In genomic region chr1:151281969-151282882, GRCh38 we compare ENCODE assay signal across 8 cellular contexts. TPM values are rescaled to one million over a fixed set of nuclear protein-coding genes. Genes with fewer than 3 reads are reported as not detected.
A peak's percentile ranks its signal among the peaks of the same experiment; 100 is the strongest.
DNase-seq lines count a peak whose midpoint lies in the region; ATAC-seq and TF ChIP-seq lines count a peak whose summit lies in the region.

Gene ZNF687 (plus strand): TSS chr1:151282299. CDS start chr1:151286292, 3,993 bp downstream.

- H3K4me1 ChIP-seq in osteoblast (ENCODE audit: insufficient read depth, low read length) (peaks cover 6% of the 10 kb centered on the region), thoracic aorta (ENCODE audit: control insufficient read depth in 1 of 2, low read depth in 2 of 2) (peaks cover 11 to 18% of the 10 kb centered on the region in 2 donors)

- POLR2A ChIA-PET in activated naive CD8-positive, alpha-beta T cell treated with anti-CD3 and anti-CD28 coated beads, Interleukin-2, amount 10 ng/mL, durations not matched to agents 7 days and 5 days (lab: Charles Lee): interaction anchor here (0.6 to 3.5 kb wide), 22 partner anchors 10 to 918 kb away, joined by 3 to 22 read pairs (median 4); partner anchors contain the start of genes PI4KB, PIP5K1A, POGZ and PSMB4

- H3K27ac ChIP-seq in SU-DHL-6 (ENCODE audit: low read depth, low read length) (peak within 1 kb of the TSS; percentile 94), osteoblast (ENCODE audit: low read depth, low read length) (peak within 1 kb of the TSS; percentile 99), thoracic aorta (peak within 1 kb of the TSS; percentile 88 to 100)

- no peaks in the 10 kb centered on the region for H3K9me2 ChIP-seq in SU-DHL-6 (replicated peaks; ENCODE audit: insufficient read depth, low read length)

- TF ChIP-seq CTCF in GM12864 (IDR thresholded peaks at IDR 0.05; ENCODE audit: low read depth, low read length, missing control alignments) (no peak), SU-DHL-6 (IDR thresholded peaks at IDR 0.05; ENCODE audit: insufficient read depth, low read length, poor library complexity, severe bottlenecking) (no peak), glutamatergic neuron (IDR thresholded peaks at IDR 0.05; ENCODE audit: partially characterized antibody, unreplicated experiment) (no peak), osteoblast (IDR thresholded peaks at IDR 0.05; ENCODE audit: extremely low read depth, low read depth, low read length) (no peak), thoracic aorta (IDR thresholded peaks at IDR 0.05) (no peak)

- peak within 1 kb of the TSS; percentile 72 for H2AFZ ChIP-seq in SU-DHL-6 (ENCODE audit: low read depth, low read length, severe bottlenecking)
- H2AFZ ChIP-seq in osteoblast (ENCODE audit: low read length): peak within 1 kb of the TSS; percentile 95

- DNase-seq in GM12864 (ENCODE audit: low read depth): peak; percentile 100
- peak; percentile 100 for DNase-seq in NCI-H128 (lab: John Stamatoyannopoulos, UW; ENCODE audit: unreplicated experiment)
- DNase-seq in activated naive CD8-positive, alpha-beta T cell treated with anti-CD3 and anti-CD28 coated beads, Interleukin-2, amount 10 ng/mL, durations not matched to agents 7 days and 5 days: peak; percentile 97
- peak; percentile 99 for DNase-seq in glutamatergic neuron
- peak; percentile 100 for DNase-seq in osteoblast (ENCODE audit: insufficient read length, low spot score, missing footprints)
- peak; percentile 100 for DNase-seq in thoracic aorta (ENCODE audit: low spot score)

- peaks cover 8% of the 10 kb centered on the region for H3F3A ChIP-seq in SU-DHL-6 (ENCODE audit: insufficient read depth)

- H3K27me3 ChIP-seq in SU-DHL-6 (ENCODE audit: low read length) (no peaks in the 10 kb centered on the region), osteoblast (ENCODE audit: insufficient read depth, low read length) (no peaks in the 10 kb centered on the region), thoracic aorta (replicated peaks; ENCODE audit: insufficient read depth) (no peaks in the 10 kb centered on the region)

- H3K4me2 ChIP-seq in SU-DHL-6 (ENCODE audit: low read depth, low read length, poor library complexity, severe bottlenecking) (peak within 1 kb of the TSS; percentile 87), osteoblast (ENCODE audit: insufficient read depth, low read length) (peak within 1 kb of the TSS; percentile 92)

- peak; percentile 86 for ATAC-seq in HG02678 (IDR thresholded peaks at IDR 0.05; ENCODE audit: unreplicated experiment)
- peak; percentile 94 for ATAC-seq in activated naive CD8-positive, alpha-beta T cell treated with anti-CD3 and anti-CD28 coated beads, Interleukin-2, amount 10 ng/mL, durations not matched to agents 7 days and 5 days (ENCODE audit: low read depth)
- ATAC-seq in thoracic aorta (ENCODE audit: insufficient number of reproducible peaks, low FRiP score, low read depth): peak; percentile 86

- peaks cover 20% of the 10 kb centered on the region for H3K4me1 Mint-ChIP-seq in activated naive CD8-positive, alpha-beta T cell treated with anti-CD3 and anti-CD28 coated beads, Interleukin-2, amount 10 ng/mL, durations not matched to agents 7 days and 5 days
- peaks cover 15% of the 10 kb centered on the region for H3K4me1 Mint-ChIP-seq in glutamatergic neuron (ENCODE audit: low read depth, unreplicated experiment)

- H3K36me3 Mint-ChIP-seq in activated naive CD8-positive, alpha-beta T cell treated with anti-CD3 and anti-CD28 coated beads, Interleukin-2, amount 10 ng/mL, durations not matched to agents 7 days and 5 days: peaks cover 2% of the 10 kb centered on the region
- H3K36me3 Mint-ChIP-seq in glutamatergic neuron (ENCODE audit: unreplicated experiment): peaks cover 8% of the 10 kb centered on the region

- H3K36me3 ChIP-seq in SU-DHL-6 (ENCODE audit: low read length) (no peaks in the 10 kb centered on the region), osteoblast (ENCODE audit: insufficient read depth, low read length) (peaks cover 20% of the 10 kb centered on the region), thoracic aorta (peaks cover 16% of the 10 kb centered on the region)

- H3K9me3 Mint-ChIP-seq in activated naive CD8-positive, alpha-beta T cell treated with anti-CD3 and anti-CD28 coated beads, Interleukin-2, amount 10 ng/mL, durations not matched to agents 7 days and 5 days: no peaks in the 10 kb centered on the region
- H3K9me3 Mint-ChIP-seq in glutamatergic neuron (ENCODE audit: unreplicated experiment): peaks cover 12% of the 10 kb centered on the region

- H3K9me3 ChIP-seq in SU-DHL-6 (ENCODE audit: insufficient read depth, low read length) (no peaks in the 10 kb centered on the region), osteoblast (ENCODE audit: low read depth, low read length) (no peaks in the 10 kb centered on the region), thoracic aorta (no peaks in the 10 kb centered on the region)

- peak within 1 kb of the TSS; percentile 74 for H3K9ac ChIP-seq in SU-DHL-6 (ENCODE audit: low read length)

- no peaks in the 10 kb centered on the region for H4K20me1 ChIP-seq in SU-DHL-6 (ENCODE audit: low read depth, low read length)
- H4K20me1 ChIP-seq in osteoblast (ENCODE audit: insufficient read depth, low read length): peaks cover 24% of the 10 kb centered on the region

- H3K79me2 ChIP-seq in SU-DHL-6 (ENCODE audit: insufficient read depth, low read length) (peaks cover 27% of the 10 kb centered on the region), osteoblast (ENCODE audit: insufficient read depth, low read length) (peaks cover 37% of the 10 kb centered on the region)

- peak within 1 kb of the TSS; percentile 89 for H3K4me3 ChIP-seq in GM12864 (ENCODE audit: low read depth, low read length)
- H3K4me3 ChIP-seq in SU-DHL-6 (ENCODE audit: insufficient read depth, low read length, poor library complexity, severe bottlenecking): peak within 1 kb of the TSS; percentile 92
- peak within 1 kb of the TSS; percentile 83 for H3K4me3 ChIP-seq in osteoblast (ENCODE audit: insufficient read depth, low read length)
- peak within 1 kb of the TSS; percentile 81 for H3K4me3 ChIP-seq in thoracic aorta

- peak within 1 kb of the TSS; percentile 99 for H3K4me3 Mint-ChIP-seq in activated naive CD8-positive, alpha-beta T cell treated with anti-CD3 and anti-CD28 coated beads, Interleukin-2, amount 10 ng/mL, durations not matched to agents 7 days and 5 days
- H3K4me3 Mint-ChIP-seq in glutamatergic neuron (ENCODE audit: unreplicated experiment): peak within 1 kb of the TSS; percentile 97

- peak within 1 kb of the TSS; percentile 98 for H3K27ac Mint-ChIP-seq in activated naive CD8-positive, alpha-beta T cell treated with anti-CD3 and anti-CD28 coated beads, Interleukin-2, amount 10 ng/mL, durations not matched to agents 7 days and 5 days
- peak within 1 kb of the TSS; percentile 96 for H3K27ac Mint-ChIP-seq in glutamatergic neuron (ENCODE audit: unreplicated experiment)

- H3K27me3 Mint-ChIP-seq in activated naive CD8-positive, alpha-beta T cell treated with anti-CD3 and anti-CD28 coated beads, Interleukin-2, amount 10 ng/mL, durations not matched to agents 7 days and 5 days: no peaks in the 10 kb centered on the region
- H3K27me3 Mint-ChIP-seq in glutamatergic neuron (ENCODE audit: unreplicated experiment): peaks cover 14% of the 10 kb centered on the region

RNA-seq across cellular contexts. Expression of gene ZNF687, which starts in this region (rescaled TPM):
- 10 to 100 TPM; 35.5 to 37.0 TPM for total RNA-seq in activated naive CD8-positive, alpha-beta T cell treated with anti-CD3 and anti-CD28 coated beads, Interleukin-2, amount 10 ng/mL, durations not matched to agents 7 days and 5 days
- total RNA-seq in glutamatergic neuron (ENCODE audit: unreplicated experiment) (34.4 TPM), osteoblast (15.9 and 16.5 TPM in 2 replicates), thoracic aorta (10 to 100 TPM; 22.7 to 32.2 TPM)

Comparison
In these comparisons a context has a peak if more than half of its experiments do, and no peak if none do; other contexts are left out.
1. Peak in every context shown above with its lines: DNase-seq, ATAC-seq, H3K4me3 ChIP-seq and H3K27ac ChIP-seq.